Comparison of ENCODE assay signal across 20 cellular contexts in genomic region chr9:69197687-69198086, GRCh38. TPM values are rescaled to one million over a fixed set of nuclear protein-coding genes. Genes with fewer than 3 reads are reported as not detected.
DNase-seq lines count a peak whose midpoint lies in the region; ATAC-seq and TF ChIP-seq lines count a peak whose summit lies in the region.
"Had no signal": no experiment of that assay in that cellular context is flagged by ENCODE, and none has a peak within 500 bp of the region (broad histone marks: within the 10 kb centered on the region; RNA-seq: fewer than 3 reads in every experiment).

No MANE protein-coding gene starts in this region.

- H3K27ac Mint-ChIP-seq in endothelial cell (ENCODE audit: unreplicated experiment): peak overlapping the region; percentile 42
- H3K27ac Mint-ChIP-seq: CD4-positive, alpha-beta T cell had no signal

- H3K79me2 ChIP-seq in PC-9 (ENCODE audit: low read depth): peaks cover 93% of the 10 kb centered on the region

- peaks cover 7% of the 10 kb centered on the region for H3K27me3 Mint-ChIP-seq in endothelial cell (ENCODE audit: unreplicated experiment)
- H3K27me3 Mint-ChIP-seq: CD4-positive, alpha-beta T cell had no signal

- no peak overlapping the region for H3K4me3 ChIP-seq in PC-9
- H3K4me3 ChIP-seq in left ventricle myocardium inferior: no peak overlapping the region
- no peak overlapping the region for H3K4me3 ChIP-seq in thyroid gland (replicated peaks in 1 of 3)
- H3K4me3 ChIP-seq: BLaER1, MG63, SK-N-MC had no signal

- H3K4me1 ChIP-seq in PC-9 (replicated peaks; ENCODE audit: insufficient read depth) (peaks cover 25% of the 10 kb centered on the region; the same call in 1 of the 2 replicates), left ventricle myocardium inferior (peaks cover 86% of the 10 kb centered on the region), thyroid gland (peaks cover 39 to 56% of the 10 kb centered on the region in 2 donors)

- no TSS peak for BruUV-seq in PC-9 (replicated peaks; lab: Mats Ljungman, UMichigan)

- no peak overlapping the region for H2AFZ ChIP-seq in PC-9

- CTCF ChIA-PET in PC-9 (lab: Charles Lee): no interaction called here

- peaks cover 2% of the 10 kb centered on the region; the same call in 1 of the 2 replicates for H3F3A ChIP-seq in PC-9 (ENCODE audit: insufficient read depth, low read depth)

- H3K27ac ChIP-seq in PC-9: peak overlapping the region; percentile 26; the same call in 1 of the 2 replicates
- peak overlapping the region; percentile 59 for H3K27ac ChIP-seq in left ventricle myocardium inferior (replicated peaks)
- H3K27ac ChIP-seq in thyroid gland: peak overlapping the region; percentile 33 to 80 (median 50)
- H3K27ac ChIP-seq: BLaER1, SK-N-MC had no signal

- no peak for TF ChIP-seq POLR2A in thyroid gland (IDR thresholded peaks at IDR 0.05)

- H3K4me3 Mint-ChIP-seq in endothelial cell (ENCODE audit: unreplicated experiment): no peak overlapping the region
- H3K4me3 Mint-ChIP-seq: CD4-positive, alpha-beta T cell had no signal

- H3K36me3 Mint-ChIP-seq in endothelial cell (ENCODE audit: low read depth, unreplicated experiment): peaks cover 21% of the 10 kb centered on the region

- TF ChIP-seq CTCF in PC-9 (conservative IDR thresholded peaks at IDR 0.05): no peak
- TF ChIP-seq CTCF in endothelial cell (IDR thresholded peaks at IDR 0.05; ENCODE audit: unreplicated experiment): no peak
- TF ChIP-seq CTCF in left ventricle myocardium inferior (IDR thresholded peaks at IDR 0.05; ENCODE audit: borderline replicate concordance): no peak
- TF ChIP-seq CTCF in thyroid gland (IDR thresholded peaks at IDR 0.05): no peak

- no peaks in the 10 kb centered on the region for H3K36me3 ChIP-seq in PC-9 (ENCODE audit: low read depth)
- H3K36me3 ChIP-seq in left ventricle myocardium inferior: no peaks in the 10 kb centered on the region
- no peaks in the 10 kb centered on the region for H3K36me3 ChIP-seq in thyroid gland
- H3K36me3 ChIP-seq: BLaER1, MG63 had no signal

- peaks cover 40% of the 10 kb centered on the region for H4K20me1 ChIP-seq in PC-9 (ENCODE audit: insufficient read depth)
- H4K20me1 ChIP-seq: BLaER1 had no signal

- no peaks in the 10 kb centered on the region for H3K9me2 ChIP-seq in PC-9 (ENCODE audit: insufficient read depth)

- H3K4me2 ChIP-seq in PC-9: no peak overlapping the region
- H3K4me2 ChIP-seq: BLaER1 had no signal

- ATAC-seq in HG03354 (IDR thresholded peaks at IDR 0.05; ENCODE audit: poor library complexity, severe bottlenecking, unreplicated experiment) (no peak), GM21786 (IDR thresholded peaks at IDR 0.05; ENCODE audit: unreplicated experiment) (no peak)

- no peaks in the 10 kb centered on the region for H3K27me3 ChIP-seq in PC-9 (ENCODE audit: insufficient read depth, low read depth)
- no peaks in the 10 kb centered on the region for H3K27me3 ChIP-seq in left ventricle myocardium inferior (ENCODE audit: low read depth)
- H3K27me3 ChIP-seq in thyroid gland: no peaks in the 10 kb centered on the region
- H3K27me3 ChIP-seq: BLaER1, MG63 had no signal

- DNase-seq in PC-9 (no peak), endothelial cell (ENCODE audit: low spot score) (no peak), left ventricle myocardium inferior (no peak), thyroid gland (peak; percentile 44 to 50), DMS114 treated with DMSO at 0.1 percent for 48 hours (lab: John Stamatoyannopoulos, UW; ENCODE audit: unreplicated experiment) (no peak)
- DNase-seq: CD4-positive, alpha-beta T cell; COR-L47; DMS79 treated with DMSO at 0.1 percent for 48 hours; GOT3; MG63; NCI-H1048; NCI-H1417 treated with DMSO at 0.1 percent for 48 hours; NCI-H187; NCI-H446; NCI-H526 treated with DMSO at 0.1 percent for 48 hours; SHP77 treated with DMSO at 0.1 percent for 48 hours had no signal

- POLR2A ChIA-PET in PC-9 (lab: Charles Lee; ENCODE audit: unreplicated experiment): interaction anchor here (0.6 kb wide), 1 partner anchor 8 kb away, joined by 5 read pairs; no protein-coding TSS in a partner anchor

- no peaks in the 10 kb centered on the region for H3K9me3 Mint-ChIP-seq in endothelial cell (ENCODE audit: unreplicated experiment)
- H3K9me3 Mint-ChIP-seq: CD4-positive, alpha-beta T cell had no signal

- no peaks in the 10 kb centered on the region for H3K9me3 ChIP-seq in PC-9 (ENCODE audit: insufficient read depth, low read depth)
- no peaks in the 10 kb centered on the region for H3K9me3 ChIP-seq in left ventricle myocardium inferior (replicated peaks)
- H3K9me3 ChIP-seq in thyroid gland: no peaks in the 10 kb centered on the region
- H3K9me3 ChIP-seq: BLaER1, MG63 had no signal

- intact Hi-C loops in PC-9 (cut with micrococcal nuclease; ENCODE audit: unreplicated experiment) (no loop called here), left ventricle myocardium inferior (cut with micrococcal nuclease) (no loop called here), thyroid gland (cut with DNase I) (no loop called here)

- peaks cover 30% of the 10 kb centered on the region for H3K4me1 Mint-ChIP-seq in endothelial cell (ENCODE audit: unreplicated experiment)

- 72 to 85% methylated on average over 4 of the region's 4 CpGs for WGBS in thyroid gland, 2 donors

RNA-seq across cellular contexts. Expression of gene TJP2, which starts 23.6 kb away (rescaled TPM):
- 120 and 143 TPM in 2 replicates for total RNA-seq in PC-9 (2021)
- 198 TPM for total RNA-seq in endothelial cell (ENCODE audit: unreplicated experiment)
- 130 TPM for total RNA-seq in left ventricle myocardium inferior
- 100 to 1,000 TPM; 200 to 266 (median 232) TPM for total RNA-seq in thyroid gland

Comparison
In these comparisons a context has a peak if more than half of its experiments do, and no peak if none do; other contexts are left out.
1. DNase-seq: peak in thyroid gland (2 of 2); none in PC-9 (0 of 2), endothelial cell (single experiment), left ventricle myocardium inferior (single experiment) and DMS114 treated with DMSO at 0.1 percent for 48 hours (single experiment).
2. Peak in every context shown above with its lines, with median percentiles within 50 percentile points of each other: H3K27ac ChIP-seq.